Comparison of ENCODE assay signal across 22 cellular contexts in genomic region chr2:239389414-239390329, GRCh38. TPM values are rescaled to one million over a fixed set of nuclear protein-coding genes. Genes with fewer than 3 reads are reported as not detected.
A peak's percentile ranks its signal among the peaks of the same experiment; 100 is the strongest.
DNase-seq lines count a peak whose midpoint lies in the region; ATAC-seq and TF ChIP-seq lines count a peak whose summit lies in the region.
"Had no signal": no experiment of that assay in that cellular context is flagged by ENCODE, and none has a peak within 500 bp of the region (broad histone marks: within the 10 kb centered on the region; RNA-seq: fewer than 3 reads in every experiment).

No MANE protein-coding gene starts in this region.

- H3K4me3 Mint-ChIP-seq in T-helper 17 cell, result peak overlapping the region; percentile 7
- H3K4me3 Mint-ChIP-seq in activated T-helper 17 cell treated with anti-CD3 and anti-CD28 coated beads, Interleukin-2, amount 50 U/mL, for 72 hours, result no peak overlapping the region
- H3K4me3 Mint-ChIP-seq: CD8-positive, alpha-beta T cell had no signal

- H3K4me3 ChIP-seq in lower lobe of right lung, result no peak overlapping the region
- H3K4me3 ChIP-seq in upper lobe of right lung, result no peak overlapping the region
- H3K4me3 ChIP-seq: BLaER1 treated with 17β-estradiol and CSF1 and Interleukin-3, amounts not matched to agents 10 nM and 100 nM; MG63 had no signal

- no peaks in the 10 kb centered on the region for H3K9me3 ChIP-seq in T-helper 17 cell (ENCODE audit: control insufficient read depth, low read length, poor library complexity, severe bottlenecking)
- H3K9me3 ChIP-seq in lower lobe of right lung, result no peaks in the 10 kb centered on the region
- no peaks in the 10 kb centered on the region for H3K9me3 ChIP-seq in upper lobe of right lung
- H3K9me3 ChIP-seq: MG63 had no signal

- H3K27me3 ChIP-seq in lower lobe of right lung (ENCODE audit: low read depth), result no peaks in the 10 kb centered on the region
- no peaks in the 10 kb centered on the region for H3K27me3 ChIP-seq in upper lobe of right lung
- H3K27me3 ChIP-seq: BLaER1 treated with 17β-estradiol and CSF1 and Interleukin-3, amounts not matched to agents 10 nM and 100 nM; MG63 had no signal

- no peaks in the 10 kb centered on the region for H3K9me3 Mint-ChIP-seq in activated T-helper 17 cell treated with anti-CD3 and anti-CD28 coated beads, Interleukin-2, amount 50 U/mL, for 72 hours
- H3K9me3 Mint-ChIP-seq: CD8-positive, alpha-beta T cell had no signal

- H3K36me3 ChIP-seq in lower lobe of right lung (peaks cover 10% of the 10 kb centered on the region), upper lobe of right lung (no peaks in the 10 kb centered on the region)

- no peak for TF ChIP-seq CTCF in lower lobe of right lung (IDR thresholded peaks at IDR 0.05)
- no peak for TF ChIP-seq CTCF in upper lobe of right lung (IDR thresholded peaks at IDR 0.05)

- DNase-seq in activated effector memory CD4-positive, alpha-beta T cell treated with anti-CD3 and anti-CD28 coated beads, Interleukin-2, amount 50 U/mL, for 16 hours, result peak; percentile 46
- no peak for DNase-seq in activated effector memory CD4-positive, alpha-beta T cell treated with Interleukin-2 at 50 U/mL for 16 hours
- no peak for DNase-seq in T-helper 17 cell
- DNase-seq in lower lobe of right lung, result peak; percentile 32
- peak; percentile 57 for DNase-seq in upper lobe of right lung
- DNase-seq in putamen (ENCODE audit: low spot score), result no peak
- DNase-seq in OCI-M1 (lab: John Stamatoyannopoulos, UW), result no peak
- DNase-seq: ACHN; Calu3; CD8-positive, alpha-beta T cell; DMS53; EL; GF-D8; MG63; NCI-H1417; NCI-H187; NCI-H446; NCI-H526; Right ventricle myocardium superior had no signal

- H3K27ac ChIP-seq in lower lobe of right lung (no peak overlapping the region), upper lobe of right lung (no peak overlapping the region)
- H3K27ac ChIP-seq: 22Rv1; BLaER1 treated with 17β-estradiol and CSF1 and Interleukin-3, amounts not matched to agents 10 nM and 100 nM had no signal

- no peaks in the 10 kb centered on the region for H3K27me3 Mint-ChIP-seq in T-helper 17 cell
- H3K27me3 Mint-ChIP-seq in activated T-helper 17 cell treated with anti-CD3 and anti-CD28 coated beads, Interleukin-2, amount 50 U/mL, for 72 hours, result no peaks in the 10 kb centered on the region

- intact Hi-C loops in lower lobe of right lung (cut with DNase I), result no loop called here
- intact Hi-C loops in upper lobe of right lung (cut with DNase I), result no loop called here

- H3K27ac Mint-ChIP-seq in T-helper 17 cell, result no peak overlapping the region
- no peak overlapping the region for H3K27ac Mint-ChIP-seq in activated T-helper 17 cell treated with anti-CD3 and anti-CD28 coated beads, Interleukin-2, amount 50 U/mL, for 72 hours
- H3K27ac Mint-ChIP-seq: CD8-positive, alpha-beta T cell had no signal

- peaks cover 12% of the 10 kb centered on the region for H3K4me1 Mint-ChIP-seq in T-helper 17 cell
- peaks cover 15% of the 10 kb centered on the region for H3K4me1 Mint-ChIP-seq in activated T-helper 17 cell treated with anti-CD3 and anti-CD28 coated beads, Interleukin-2, amount 50 U/mL, for 72 hours

- H3K36me3 Mint-ChIP-seq in T-helper 17 cell (ENCODE audit: low read depth), result no peaks in the 10 kb centered on the region
- peaks cover 5% of the 10 kb centered on the region for H3K36me3 Mint-ChIP-seq in activated T-helper 17 cell treated with anti-CD3 and anti-CD28 coated beads, Interleukin-2, amount 50 U/mL, for 72 hours (ENCODE audit: low read depth)

- ATAC-seq in T-helper 17 cell, result no peak
- ATAC-seq in lower lobe of right lung, result no peak
- ATAC-seq in upper lobe of right lung, result no peak
- ATAC-seq in activated T-helper 17 cell treated with anti-CD3 and anti-CD28 coated beads, Interleukin-2, amount 50 U/mL, for 72 hours (replicated peaks), result no peak
- ATAC-seq: CD8-positive, alpha-beta T cell had no signal

- H3K4me1 ChIP-seq in lower lobe of right lung, result peaks cover 15% of the 10 kb centered on the region
- H3K4me1 ChIP-seq in upper lobe of right lung, result peaks cover 13% of the 10 kb centered on the region

RNA-seq across cellular contexts. Expression of gene HDAC4, which starts 11.1 kb away (rescaled TPM):
- total RNA-seq in T-helper 17 cell (10 to 100 TPM; 78.9 to 79.0 TPM), lower lobe of right lung (44.9 TPM), upper lobe of right lung (44.1 TPM)
- 10 to 100 TPM; 34.3 to 52.9 TPM for total RNA-seq in activated T-helper 17 cell treated with anti-CD3 and anti-CD28 coated beads, Interleukin-2, amount 50 U/mL, for 72 hours

Comparison
In these comparisons a context has a peak if more than half of its experiments do, and no peak if none do; other contexts are left out.
1. DNase-seq: peak in activated effector memory CD4-positive, alpha-beta T cell treated with anti-CD3 and anti-CD28 coated beads, Interleukin-2, amount 50 U/mL, for 16 hours (single experiment), lower lobe of right lung (single experiment) and upper lobe of right lung (single experiment); none in activated effector memory CD4-positive, alpha-beta T cell treated with Interleukin-2 at 50 U/mL for 16 hours (single experiment), T-helper 17 cell (0 of 3), putamen (single experiment) and OCI-M1 (single experiment).